14 cellular contexts compared by ENCODE assay signal in genomic region chr22:37569921-37570660, GRCh38. TPM values are rescaled to one million over a fixed set of nuclear protein-coding genes. Genes with fewer than 3 reads are reported as not detected.
DNase-seq lines count a peak whose midpoint lies in the region; ATAC-seq lines count a peak whose summit lies in the region.
"Had no signal": no experiment of that assay in that cellular context is flagged by ENCODE, and none has a peak within 500 bp of the region (broad histone marks: within the 10 kb centered on the region; RNA-seq: fewer than 3 reads in every experiment).

No MANE protein-coding gene starts in this region.

- H3K27ac ChIP-seq in HUES48 (ENCODE audit: low read depth, low read length) (peak overlapping the region; percentile 79), angular gyrus (ENCODE audit: low read depth, low read length) (peak overlapping the region; percentile 93)

- peak overlapping the region; percentile 26 for H3K27ac Mint-ChIP-seq in stimulated activated effector memory CD8-positive, alpha-beta T cell treated with anti-CD3 and anti-CD28 coated beads, Interleukin-12 subunit alpha, Interleukin-12 subunit beta, amount 100 ng/mL, for 72 hours
- H3K27ac Mint-ChIP-seq: activated CD4-positive, alpha-beta T cell treated with anti-CD3 and anti-CD28 coated beads for 36 hours had no signal

- H3K4me1 Mint-ChIP-seq in stimulated activated effector memory CD8-positive, alpha-beta T cell treated with anti-CD3 and anti-CD28 coated beads, Interleukin-12 subunit alpha, Interleukin-12 subunit beta, amount 100 ng/mL, for 72 hours, result peaks cover 22% of the 10 kb centered on the region

- no peak overlapping the region for H3K9ac ChIP-seq in HUES48 (ENCODE audit: low read depth, low read length)

- H3K9me3 ChIP-seq in HUES48 (ENCODE audit: control insufficient read depth, insufficient read depth, low read length), result no peaks in the 10 kb centered on the region
- H3K9me3 ChIP-seq: heart left ventricle had no signal

- H3K27me3 ChIP-seq in HUES48 (ENCODE audit: control insufficient read depth, insufficient read depth, low read length), result no peaks in the 10 kb centered on the region
- H3K27me3 ChIP-seq: heart left ventricle had no signal

- no peak overlapping the region for H3K4me3 Mint-ChIP-seq in stimulated activated effector memory CD8-positive, alpha-beta T cell treated with anti-CD3 and anti-CD28 coated beads, Interleukin-12 subunit alpha, Interleukin-12 subunit beta, amount 100 ng/mL, for 72 hours
- H3K4me3 Mint-ChIP-seq: activated CD4-positive, alpha-beta T cell treated with anti-CD3 and anti-CD28 coated beads for 36 hours had no signal

- peaks cover 22% of the 10 kb centered on the region for H3K4me1 ChIP-seq in HUES48 (ENCODE audit: control insufficient read depth, insufficient read depth, low read length)

- peak; percentile 95 for DNase-seq in left lobe of liver (ENCODE audit: low spot score)
- no peak for DNase-seq in stimulated activated effector memory CD8-positive, alpha-beta T cell treated with anti-CD3 and anti-CD28 coated beads, Interleukin-12 subunit alpha, Interleukin-12 subunit beta, amount 100 ng/mL, for 72 hours (ENCODE audit: low spot score in 2 of 2)
- DNase-seq in NCI-H748 treated with DMSO at 0.1 percent for 48 hours (lab: John Stamatoyannopoulos, UW), result no peak
- no peak for DNase-seq in NCI-H1436 treated with DMSO at 0.1 percent for 48 hours (lab: John Stamatoyannopoulos, UW)
- DNase-seq: activated CD4-positive, alpha-beta T cell treated with anti-CD3 and anti-CD28 coated beads for 36 hours; activated T-cell treated with anti-CD3 and anti-CD28 coated beads, Interleukin-2, amount 50 U/mL, for 48 hours; AML-193; DMS79 had no signal

- no peak overlapping the region for H3K4me3 ChIP-seq in HUES48 (ENCODE audit: low read depth, low read length)
- H3K4me3 ChIP-seq: heart left ventricle had no signal

- no peaks in the 10 kb centered on the region for H3K9me3 Mint-ChIP-seq in stimulated activated effector memory CD8-positive, alpha-beta T cell treated with anti-CD3 and anti-CD28 coated beads, Interleukin-12 subunit alpha, Interleukin-12 subunit beta, amount 100 ng/mL, for 72 hours

- peaks cover 20% of the 10 kb centered on the region for H3K36me3 Mint-ChIP-seq in stimulated activated effector memory CD8-positive, alpha-beta T cell treated with anti-CD3 and anti-CD28 coated beads, Interleukin-12 subunit alpha, Interleukin-12 subunit beta, amount 100 ng/mL, for 72 hours

- ATAC-seq in left lobe of liver, result peak; percentile 60
- no peak for ATAC-seq in stimulated activated effector memory CD8-positive, alpha-beta T cell treated with anti-CD3 and anti-CD28 coated beads, Interleukin-12 subunit alpha, Interleukin-12 subunit beta, amount 100 ng/mL, for 72 hours
- no peak for ATAC-seq in HG03520 (IDR thresholded peaks at IDR 0.05; ENCODE audit: unreplicated experiment)
- no peak for ATAC-seq in HG03196 (IDR thresholded peaks at IDR 0.05; ENCODE audit: unreplicated experiment)
- ATAC-seq: activated CD4-positive, alpha-beta T cell treated with anti-CD3 and anti-CD28 coated beads for 36 hours had no signal

- no peaks in the 10 kb centered on the region for H3K36me3 ChIP-seq in HUES48 (ENCODE audit: control insufficient read depth, insufficient read depth, low read length)

RNA-seq across cellular contexts. Expression of gene LGALS2, which starts 9.8 kb away (rescaled TPM):
- total RNA-seq in left lobe of liver, result 0.65 TPM
- total RNA-seq: activated CD4-positive, alpha-beta T cell treated with anti-CD3 and anti-CD28 coated beads for 36 hours had no signal

RNA-seq across cellular contexts. Expression of gene CDC42EP1, which starts 9.8 kb away (rescaled TPM):
- total RNA-seq in left lobe of liver, result 38.9 TPM

RNA-seq across cellular contexts. Expression of gene GGA1, which starts 38.5 kb away (rescaled TPM):
- total RNA-seq in left lobe of liver, result 27.3 TPM

RNA-seq across cellular contexts. Expression of gene CARD10, which starts 50.9 kb away (rescaled TPM):
- total RNA-seq in left lobe of liver, result 22.4 TPM
- total RNA-seq: activated CD4-positive, alpha-beta T cell treated with anti-CD3 and anti-CD28 coated beads for 36 hours; T-helper 1 cell treated with Interleukin-12 subunit alpha and Interleukin-12 subunit beta and Interleukin-4 antibody, amounts not matched to agents 30 ng/mL and 1 ng/mL, for 36 hours had no signal
